ENCODE assay signal across 15 cellular contexts in genomic region chr2:240603846-240604245, GRCh38. TPM values are rescaled to one million over a fixed set of nuclear protein-coding genes. Genes with fewer than 3 reads are reported as not detected.
DNase-seq lines count a peak whose midpoint lies in the region; ATAC-seq and TF ChIP-seq lines count a peak whose summit lies in the region.
"Had no signal": no experiment of that assay in that cellular context is flagged by ENCODE, and none has a peak within 500 bp of the region (broad histone marks: within the 10 kb centered on the region; RNA-seq: fewer than 3 reads in every experiment).

No MANE protein-coding gene starts in this region.

- H3K27ac ChIP-seq in duodenal mucosa (ENCODE audit: low read depth, low read length) (peak overlapping the region; percentile 88), parathyroid adenoma (no peak overlapping the region), body of pancreas (no peak overlapping the region)
- H3K27ac ChIP-seq: VCaP had no signal

- no peak overlapping the region for H3K4me2 ChIP-seq in parathyroid adenoma (ENCODE audit: low read length)

- H3K27me3 ChIP-seq in duodenal mucosa (ENCODE audit: control insufficient read depth in 1 of 2, insufficient read depth in 2 of 2, low read length in 2 of 2), result no peaks in the 10 kb centered on the region
- H3K27me3 ChIP-seq in parathyroid adenoma (ENCODE audit: control insufficient read depth, insufficient read depth, low read length), result no peaks in the 10 kb centered on the region
- no peaks in the 10 kb centered on the region for H3K27me3 ChIP-seq in body of pancreas

- peaks cover 2 to 18% of the 10 kb centered on the region in 2 donors for H3K36me3 ChIP-seq in duodenal mucosa (ENCODE audit: control insufficient read depth in 1 of 2, insufficient read depth in 2 of 2, low read length in 2 of 2)
- no peaks in the 10 kb centered on the region for H3K36me3 ChIP-seq in parathyroid adenoma (ENCODE audit: control insufficient read depth, insufficient read depth, low read length)
- peaks cover 0 to 1% of the 10 kb centered on the region in 2 donors for H3K36me3 ChIP-seq in body of pancreas (replicated peaks in 1 of 2; ENCODE audit: insufficient read depth in 1 of 2, low read depth in 2 of 2)

- TF ChIP-seq CTCF in parathyroid adenoma (IDR thresholded peaks at IDR 0.05) (no peak), body of pancreas (IDR thresholded peaks at IDR 0.05) (no peak)

- H3K9ac ChIP-seq in duodenal mucosa (ENCODE audit: low read depth in 1 of 2, low read length in 2 of 2), result no peak overlapping the region
- H3K9ac ChIP-seq in parathyroid adenoma, result no peak overlapping the region

- DNase-seq in stimulated activated CD4-positive, alpha-beta T cell treated with anti-CD3 and anti-CD28 coated beads, Interleukin-15, amount 100 ng/mL, for 24 hours, result peak; percentile 1
- no peak for DNase-seq in stimulated activated CD4-positive, alpha-beta T cell treated with anti-CD3 and anti-CD28 coated beads, Interleukin-4, amount 100 ng/mL, for 4 hours
- DNase-seq in body of pancreas, result no peak
- DNase-seq in HCEC 1CT, result no peak
- DNase-seq in GM19238 (ENCODE audit: insufficient read length, low spot score), result no peak
- DNase-seq: activated CD4-positive, alpha-beta memory T cell treated with anti-CD3 and anti-CD28 coated beads, Interleukin-2, amount 10 ng/mL, durations not matched to agents 7 days and 5 days; amniotic stem cell; COR-L47; KG1; NCI-H1092; NCI-H2081 treated with DMSO at 0.1 percent for 48 hours; NCI-H524 had no signal

- 40 to 89% methylated on average over 1 to 10 of the region's 10 CpGs for WGBS in body of pancreas, 2 donors

- TF ChIP-seq POLR2A in body of pancreas (IDR thresholded peaks at IDR 0.05), result no peak

- H3K4me3 ChIP-seq in duodenal mucosa (ENCODE audit: low read depth in 1 of 2, low read length in 2 of 2) (peak overlapping the region in 1 of 2 donors; percentile 63), parathyroid adenoma (ENCODE audit: low read depth, low read length) (no peak overlapping the region), body of pancreas (no peak overlapping the region)

- H3K4me1 ChIP-seq in duodenal mucosa (ENCODE audit: control insufficient read depth in 1 of 2, insufficient read depth in 2 of 2, low read length in 2 of 2) (peaks cover 26 to 34% of the 10 kb centered on the region in 2 donors), parathyroid adenoma (peaks cover 9% of the 10 kb centered on the region), body of pancreas (peaks cover 9% of the 10 kb centered on the region)

- H2AFZ ChIP-seq in parathyroid adenoma, result peak overlapping the region; percentile 69

- no peak for ATAC-seq in body of pancreas

- intact Hi-C loops in body of pancreas (cut with DNase I), result no loop called here

- no peaks in the 10 kb centered on the region for H3K79me2 ChIP-seq in parathyroid adenoma

- H3K9me3 ChIP-seq in duodenal mucosa (ENCODE audit: control insufficient read depth in 1 of 2, low read length in 2 of 2) (no peaks in the 10 kb centered on the region), parathyroid adenoma (ENCODE audit: control insufficient read depth, low read length) (no peaks in the 10 kb centered on the region), body of pancreas (no peaks in the 10 kb centered on the region)

RNA-seq across cellular contexts. Expression of gene CAPN10, which starts 17.3 kb away (rescaled TPM):
- 10 to 100 TPM; 16.3 to 34.3 TPM for total RNA-seq in body of pancreas

RNA-seq across cellular contexts. Expression of gene GPR35, which starts 21.4 kb away (rescaled TPM):
- 1 to 10 TPM in 1 of 2 donors, under 1 TPM in 1; 0.33 to 3.4 TPM for total RNA-seq in body of pancreas

RNA-seq across cellular contexts. Expression of gene RNPEPL1, which starts 35.6 kb away (rescaled TPM):
- total RNA-seq in body of pancreas, result 100 to 1,000 TPM in 1 of 2 donors, 10 to 100 TPM in 1; 63.3 to 162 TPM

RNA-seq across cellular contexts. Expression of gene DUSP28, which starts 43.7 kb away (rescaled TPM):
- total RNA-seq in body of pancreas, result 1 to 10 TPM; 4.7 to 6.6 TPM

RNA-seq across cellular contexts. Expression of gene ANKMY1, which starts 46.1 kb away (rescaled TPM):
- 10 to 100 TPM; 17.9 to 26.0 TPM for total RNA-seq in body of pancreas
